9 cellular contexts compared by ENCODE assay signal in genomic region chr11:95152878-95153856, GRCh38.
DNase-seq lines count a peak whose midpoint lies in the region; ATAC-seq and TF ChIP-seq lines count a peak whose summit lies in the region.
"Had no signal": no experiment of that assay in that cellular context is flagged by ENCODE, and none has a peak within 500 bp of the region (broad histone marks: within the 10 kb centered on the region; RNA-seq: fewer than 3 reads in every experiment).

No MANE protein-coding gene starts in this region.

- H3K4me1 Mint-ChIP-seq in Calu3 (ENCODE audit: low read depth, unreplicated experiment) (peaks cover 55% of the 10 kb centered on the region), IgD-negative memory B cell (peaks cover 27 to 34% (median 31%) of the 10 kb centered on the region in 3 donors)
- H3K4me1 Mint-ChIP-seq in activated naive CD4-positive, alpha-beta T cell treated with anti-CD3 and anti-CD28 coated beads, Interleukin-2, amount 10 ng/mL, durations not matched to agents 7 days and 5 days, result peaks cover 46% of the 10 kb centered on the region
- peaks cover 26 to 55% (median 42%) of the 10 kb centered on the region in 4 donors for H3K4me1 Mint-ChIP-seq in naive thymus-derived CD8-positive, alpha-beta T cell

- peak in 1 of 2 donors; percentile 15 for ATAC-seq in naive thymus-derived CD8-positive, alpha-beta T cell
- ATAC-seq in GM19463 (IDR thresholded peaks at IDR 0.05; ENCODE audit: unreplicated experiment) (no peak), HG02759 (IDR thresholded peaks at IDR 0.05; ENCODE audit: unreplicated experiment) (no peak), GM19035 (IDR thresholded peaks at IDR 0.05; ENCODE audit: unreplicated experiment) (no peak)

- H3K27ac Mint-ChIP-seq in Calu3 (ENCODE audit: unreplicated experiment) (no peak overlapping the region), IgD-negative memory B cell (peak overlapping the region; percentile 95 to 98 (median 96))
- H3K27ac Mint-ChIP-seq in activated naive CD4-positive, alpha-beta T cell treated with anti-CD3 and anti-CD28 coated beads, Interleukin-2, amount 10 ng/mL, durations not matched to agents 7 days and 5 days, result peak overlapping the region; percentile 95
- H3K27ac Mint-ChIP-seq in naive thymus-derived CD8-positive, alpha-beta T cell, result peak overlapping the region; percentile 85 to 100 (median 98)

- no TSS peak for BruUV-seq in Calu3 (replicated peaks; lab: Mats Ljungman, UMichigan)

- intact Hi-C loops in Calu3 (cut with micrococcal nuclease; ENCODE audit: unreplicated experiment), result loop anchor here (2.0 to 10.0 kb wide), 3 partner anchors 212 to 1274 kb away; no protein-coding TSS in a partner anchor

- H3K9me3 Mint-ChIP-seq in Calu3 (ENCODE audit: low read depth, unreplicated experiment), result no peaks in the 10 kb centered on the region
- H3K9me3 Mint-ChIP-seq in IgD-negative memory B cell, result no peaks in the 10 kb centered on the region
- no peaks in the 10 kb centered on the region for H3K9me3 Mint-ChIP-seq in activated naive CD4-positive, alpha-beta T cell treated with anti-CD3 and anti-CD28 coated beads, Interleukin-2, amount 10 ng/mL, durations not matched to agents 7 days and 5 days
- no peaks in the 10 kb centered on the region for H3K9me3 Mint-ChIP-seq in naive thymus-derived CD8-positive, alpha-beta T cell

- CTCF ChIA-PET in Calu3 (lab: Charles Lee), result interaction anchor here (1.0 to 2.9 kb wide), 3 partner anchors 85 to 562 kb away, joined by 3 to 17 read pairs (median 6); no protein-coding TSS in a partner anchor
- CTCF ChIA-PET in activated naive CD4-positive, alpha-beta T cell treated with anti-CD3 and anti-CD28 coated beads, Interleukin-2, amount 10 ng/mL, durations not matched to agents 7 days and 5 days (lab: Charles Lee), result interaction anchor here (0.6 to 12.2 kb wide), 25 partner anchors 9 to 1273 kb away, joined by 3 to 277 read pairs (median 3); partner anchors contain the start of genes CEP57, ENDOD1, FAM76B and MAML2

- no peak for TF ChIP-seq CTCF in Calu3 (IDR thresholded peaks at IDR 0.05; ENCODE audit: unreplicated experiment)

- DNase-seq in Calu3, result no peak
- peak; percentile 45 for DNase-seq in activated naive CD4-positive, alpha-beta T cell treated with anti-CD3 and anti-CD28 coated beads, Interleukin-2, amount 10 ng/mL, durations not matched to agents 7 days and 5 days
- DNase-seq in naive thymus-derived CD8-positive, alpha-beta T cell, result peak in 3 of 10 donors; percentile 36 to 46 (median 37)
- no peak for DNase-seq in HPDE6-E6E7 (ENCODE audit: extremely low spot score)
- DNase-seq: NCI-H446 had no signal

- POLR2A ChIA-PET in naive thymus-derived CD8-positive, alpha-beta T cell (lab: Charles Lee), result interaction anchor here (0.7 to 10.6 kb wide), 11 partner anchors 11 to 637 kb away, joined by 3 to 71 read pairs (median 11); partner anchors contain the start of genes CEP57, CWC15, ENDOD1 and FAM76B

- no peaks in the 10 kb centered on the region for H3K27me3 Mint-ChIP-seq in Calu3 (ENCODE audit: unreplicated experiment)
- H3K27me3 Mint-ChIP-seq in IgD-negative memory B cell, result peaks cover 2% of the 10 kb centered on the region
- peaks cover 7% of the 10 kb centered on the region for H3K27me3 Mint-ChIP-seq in activated naive CD4-positive, alpha-beta T cell treated with anti-CD3 and anti-CD28 coated beads, Interleukin-2, amount 10 ng/mL, durations not matched to agents 7 days and 5 days
- no peaks in the 10 kb centered on the region for H3K27me3 Mint-ChIP-seq in naive thymus-derived CD8-positive, alpha-beta T cell

- H3K4me3 Mint-ChIP-seq in Calu3 (ENCODE audit: low read depth, unreplicated experiment) (peak overlapping the region; percentile 27), IgD-negative memory B cell (peak overlapping the region; percentile 82 to 95 (median 94))
- peak overlapping the region; percentile 84 for H3K4me3 Mint-ChIP-seq in activated naive CD4-positive, alpha-beta T cell treated with anti-CD3 and anti-CD28 coated beads, Interleukin-2, amount 10 ng/mL, durations not matched to agents 7 days and 5 days
- H3K4me3 Mint-ChIP-seq in naive thymus-derived CD8-positive, alpha-beta T cell, result peak overlapping the region; percentile 84 to 99 (median 92)

- H3K36me3 Mint-ChIP-seq in Calu3 (ENCODE audit: insufficient read depth, unreplicated experiment) (peaks cover 27% of the 10 kb centered on the region), IgD-negative memory B cell (peaks cover under 1% of the 10 kb centered on the region)
- peaks cover 3% of the 10 kb centered on the region for H3K36me3 Mint-ChIP-seq in activated naive CD4-positive, alpha-beta T cell treated with anti-CD3 and anti-CD28 coated beads, Interleukin-2, amount 10 ng/mL, durations not matched to agents 7 days and 5 days
- H3K36me3 Mint-ChIP-seq in naive thymus-derived CD8-positive, alpha-beta T cell, result peaks cover 0 to 2% (median 0%) of the 10 kb centered on the region in 3 donors

Comparison
In these comparisons a context has a peak if more than half of its experiments do, and no peak if none do; other contexts are left out.
1. H3K4me3 Mint-ChIP-seq: peak in every context shown above with its lines; median percentile 94 in IgD-negative memory B cell; 92 in naive thymus-derived CD8-positive, alpha-beta T cell; 84 in activated naive CD4-positive, alpha-beta T cell treated with anti-CD3 and anti-CD28 coated beads, Interleukin-2, amount 10 ng/mL, durations not matched to agents 7 days and 5 days; 27 in Calu3.